Comparison of ENCODE assay signal across 8 cellular contexts in the genomic region with DNA sequence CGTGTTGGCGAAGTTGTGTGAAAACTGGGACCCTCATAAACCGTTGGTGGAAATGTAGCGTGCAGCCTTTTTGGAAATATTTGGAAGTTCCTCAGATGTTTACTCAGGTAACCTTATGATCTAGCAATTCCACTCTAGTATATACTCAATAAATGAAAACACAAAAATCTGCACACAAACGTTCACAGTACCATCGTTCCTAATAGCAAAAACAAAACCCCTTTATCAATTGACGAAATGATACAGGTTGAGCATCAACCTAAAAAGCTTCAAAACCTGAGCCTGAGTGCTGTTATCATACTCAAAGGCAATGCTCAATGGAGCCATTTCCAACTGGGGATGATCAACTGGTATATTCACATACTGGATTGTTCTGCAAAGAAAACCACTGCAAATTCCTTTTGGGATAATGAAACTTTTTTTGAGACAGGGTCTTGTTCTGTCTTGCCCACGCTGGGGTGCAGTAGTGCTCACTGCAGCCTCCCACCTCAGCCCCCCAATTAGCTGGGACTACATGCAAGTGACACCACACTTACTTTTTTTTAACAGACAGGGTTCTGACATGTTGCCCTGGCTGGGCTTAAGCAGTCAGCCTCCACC. TPM values are rescaled to one million over a fixed set of nuclear protein-coding genes. Genes with fewer than 3 reads are reported as not detected.
DNase-seq lines count a peak whose midpoint lies in the region; ATAC-seq and TF ChIP-seq lines count a peak whose summit lies in the region.

No MANE protein-coding gene starts in this region.

- in situ Hi-C loops in gastrocnemius medialis (cut with MboI; ENCODE audit: low sequenced_read_pairs in 4 of 4) (loop anchor here in 3 of 4 donors (25.0 kb wide), 1 partner anchor 799 kb away; the partner anchor contains the start of genes CXXC1 (in 3 of the 3) and MBD1 (in 3 of the 3)), GM13976 (cut with MboI; ENCODE audit: low sequenced_read_pairs, unreplicated experiment) (no loop called here)

- peak overlapping the region; percentile 98 for H3K4me3 Mint-ChIP-seq in endothelial cell (ENCODE audit: unreplicated experiment)

- H3K27ac ChIP-seq in RWPE2 (ENCODE audit: poor library complexity, severe bottlenecking): peak overlapping the region; percentile 88
- peak overlapping the region; percentile 94 to 98 (median 98) for H3K27ac ChIP-seq in gastrocnemius medialis

- ATAC-seq in RWPE2 (ENCODE audit: low read depth): no peak; the same call in 2 of the 3 replicates
- ATAC-seq in gastrocnemius medialis: no peak
- ATAC-seq in HG03342 (IDR thresholded peaks at IDR 0.05; ENCODE audit: unreplicated experiment): no peak

- H3K9me3 ChIP-seq in RWPE2 (ENCODE audit: severe bottlenecking): no peaks in the 10 kb centered on the region
- H3K9me3 ChIP-seq in gastrocnemius medialis: no peaks in the 10 kb centered on the region

- peaks cover 39% of the 10 kb centered on the region for H3K4me1 Mint-ChIP-seq in endothelial cell (ENCODE audit: unreplicated experiment)

- H3K27me3 Mint-ChIP-seq in endothelial cell (ENCODE audit: unreplicated experiment): peaks cover 6% of the 10 kb centered on the region

- H3K27me3 ChIP-seq in RWPE2 (ENCODE audit: insufficient read depth, poor library complexity, severe bottlenecking) (no peaks in the 10 kb centered on the region), gastrocnemius medialis (no peaks in the 10 kb centered on the region)

- no peaks in the 10 kb centered on the region for H3K9me3 Mint-ChIP-seq in endothelial cell (ENCODE audit: unreplicated experiment)

- H3K36me3 Mint-ChIP-seq in endothelial cell (ENCODE audit: low read depth, unreplicated experiment): peaks cover 43% of the 10 kb centered on the region

- peak overlapping the region; percentile 86 for H3K27ac Mint-ChIP-seq in endothelial cell (ENCODE audit: unreplicated experiment)

- DNase-seq in RWPE2 (ENCODE audit: low spot score) (no peak), endothelial cell (ENCODE audit: low spot score) (no peak), gastrocnemius medialis (no peak), AG08395 (ENCODE audit: low spot score) (no peak), DMS79 treated with DMSO at 0.1 percent for 48 hours (lab: John Stamatoyannopoulos, UW) (no peak), GM13976 (ENCODE audit: low spot score) (no peak)

- H3K36me3 ChIP-seq in RWPE2 (ENCODE audit: low read depth) (peaks cover 64% of the 10 kb centered on the region), gastrocnemius medialis (peaks cover 2 to 44% of the 10 kb centered on the region in 2 donors)

- TF ChIP-seq POLR2A in GM15510 (IDR thresholded peaks at IDR 0.05; ENCODE audit: borderline replicate concordance, extremely low read depth, insufficient read length) (peak; percentile 18), gastrocnemius medialis (IDR thresholded peaks at IDR 0.05) (no peak)

- no peak for TF ChIP-seq CTCF in RWPE2 (IDR thresholded peaks at IDR 0.05; ENCODE audit: poor library complexity, severe bottlenecking)
- TF ChIP-seq CTCF in endothelial cell (IDR thresholded peaks at IDR 0.05; ENCODE audit: unreplicated experiment): no peak
- TF ChIP-seq CTCF in gastrocnemius medialis (IDR thresholded peaks at IDR 0.05 in 4 of 5, conservative IDR thresholded peaks at IDR 0.05 in 1 of 5): no peak
- TF ChIP-seq CTCF in GM13976 (IDR thresholded peaks at IDR 0.05; ENCODE audit: borderline replicate concordance, control extremely low read depth, extremely low read depth, insufficient read depth, missing control alignments): no peak

- intact Hi-C loops in gastrocnemius medialis (cut with DNase I; ENCODE audit: low total_unique reads): loop anchor here (2.0 to 10.0 kb wide), 5 partner anchors 325 to 1709 kb away; partner anchors contain the start of genes ACAA2, MEX3C and SMAD2

- H3K4me1 ChIP-seq in RWPE2 (ENCODE audit: insufficient read depth, poor library complexity, severe bottlenecking) (peaks cover 23% of the 10 kb centered on the region), gastrocnemius medialis (peaks cover 38 to 40% of the 10 kb centered on the region in 2 donors)

- H3K4me3 ChIP-seq in RWPE2 (ENCODE audit: severe bottlenecking) (no peak overlapping the region), gastrocnemius medialis (peak overlapping the region; percentile 82 to 93 (median 90))

RNA-seq across cellular contexts. Expression of gene C18orf32, which starts 0.8 kb away (rescaled TPM):
- 33.2 TPM for total RNA-seq in endothelial cell (ENCODE audit: unreplicated experiment)
- 10 to 100 TPM; 14.0 to 28.2 (median 19.6) TPM for total RNA-seq in gastrocnemius medialis

RNA-seq across cellular contexts. Expression of gene RPL17, which starts 4.5 kb away (rescaled TPM):
- total RNA-seq in endothelial cell (ENCODE audit: unreplicated experiment) (2,115 TPM), gastrocnemius medialis (100 to 1,000 TPM; 695 to 950 (median 770) TPM)

RNA-seq across cellular contexts. Expression of gene DYM, which starts 27.4 kb away (rescaled TPM):
- 73.6 TPM for total RNA-seq in endothelial cell (ENCODE audit: unreplicated experiment)
- 100 to 1,000 TPM in 1 of 4 donors, 10 to 100 TPM in 3; 60.4 to 124 (median 81.2) TPM for total RNA-seq in gastrocnemius medialis
